In genomic region chr7:5603193-5604140, GRCh38 we compare ENCODE assay signal across 2 cellular contexts.
A peak's percentile ranks its signal among the peaks of the same experiment; 100 is the strongest.
TF ChIP-seq lines count a peak whose summit lies in the region.

No MANE protein-coding gene starts in this region.

TF ChIP-seq in A549, 52 proteins besides CTCF, POLR2A, EP300 and RAD21:
- TF ChIP-seq FOSL2 (IDR thresholded peaks at IDR 0.05) (no peak), FOSL2 (CRISPR knock-in tag; IDR thresholded peaks at IDR 0.05) (no peak), ZFP36 (IDR thresholded peaks at IDR 0.05; ENCODE audit: borderline replicate concordance, partially characterized antibody) (peak; percentile 43)
TF ChIP-seq in A549: peak in this region for 1.

TF ChIP-seq in K562, 482 proteins besides CTCF, POLR2A, EP300 and RAD21:
- peak; percentile 53 for TF ChIP-seq BCOR (IDR thresholded peaks at IDR 0.05)
- no peak for TF ChIP-seq TAF9B (IDR thresholded peaks at IDR 0.05; ENCODE audit: partially characterized antibody)
- peak; percentile 48; the same call in 1 of the 2 replicates for TF ChIP-seq POLR2G (IDR thresholded peaks at IDR 0.05; ENCODE audit: low read depth, low read length)
- TF ChIP-seq ZFP36 (IDR thresholded peaks at IDR 0.05; ENCODE audit: low read depth, low read length, partially characterized antibody): peak; percentile 37
- TF ChIP-seq ZBTB33 (CRISPR knock-in tag; IDR thresholded peaks at IDR 0.05): peak; percentile 73
- no peak for TF ChIP-seq CSDE1 (IDR thresholded peaks at IDR 0.05)
- 0 out of 4 replicates have a peak, but pooled peaks of 1 of the 2 experiments have one; percentile 7 for TF ChIP-seq KDM1A (IDR thresholded peaks at IDR 0.05)
- peak; percentile 49; the same call in 1 of the 2 replicates for TF ChIP-seq RBFOX2 (IDR thresholded peaks at IDR 0.05; ENCODE audit: low read depth, low read length)
- no peak for TF ChIP-seq ELF2 (CRISPR knock-in tag; IDR thresholded peaks at IDR 0.05)
TF ChIP-seq in K562: peak in this region for 6.
